ENCODE assay signal across 18 cellular contexts in genomic region chr2:241952816-241953215, GRCh38.
DNase-seq lines count a peak whose midpoint lies in the region; ATAC-seq and TF ChIP-seq lines count a peak whose summit lies in the region.
"Had no signal": no experiment of that assay in that cellular context is flagged by ENCODE, and none has a peak within 500 bp of the region (broad histone marks: within the 10 kb centered on the region; RNA-seq: fewer than 3 reads in every experiment).

No MANE protein-coding gene starts in this region.

- no peaks in the 10 kb centered on the region for H3K27me3 Mint-ChIP-seq in activated naive CD4-positive, alpha-beta T cell treated with anti-CD3 and anti-CD28 coated beads for 36 hours (ENCODE audit: low read depth)

- intact Hi-C loops in cardiac septum (cut with DNase I), result no loop called here
- intact Hi-C loops in heart left ventricle (cut with DNase I), result no loop called here
- intact Hi-C loops in posterior vena cava (cut with DNase I), result no loop called here
- intact Hi-C loops in psoas muscle (cut with DNase I), result no loop called here
- intact Hi-C loops in activated naive CD4-positive, alpha-beta T cell treated with anti-CD3 and anti-CD28 coated beads for 36 hours (cut with micrococcal nuclease), result no loop called here

- no peak for TF ChIP-seq POLR2A in heart left ventricle (IDR thresholded peaks at IDR 0.05)

- no peaks in the 10 kb centered on the region for H3K36me3 Mint-ChIP-seq in activated naive CD4-positive, alpha-beta T cell treated with anti-CD3 and anti-CD28 coated beads for 36 hours (ENCODE audit: low read depth)

- no peak overlapping the region for H3K4me3 Mint-ChIP-seq in activated naive CD4-positive, alpha-beta T cell treated with anti-CD3 and anti-CD28 coated beads for 36 hours
- H3K4me3 Mint-ChIP-seq: CD8-positive, alpha-beta memory T cell had no signal

- H3K36me3 ChIP-seq in heart left ventricle, result no peaks in the 10 kb centered on the region
- H3K36me3 ChIP-seq in psoas muscle (ENCODE audit: insufficient read depth in 1 of 2, low read depth in 1 of 2), result no peaks in the 10 kb centered on the region

- WGBS in heart left ventricle, 4 donors, result 75 to 91% (median 81%) methylated on average over 9 to 16 of the region's 16 CpGs
- 83 to 87% (median 86%) methylated on average over 16 of the region's 16 CpGs for WGBS in psoas muscle, 3 donors

- H3K27ac ChIP-seq in heart left ventricle (no peak overlapping the region), psoas muscle (no peak overlapping the region)
- H3K27ac ChIP-seq: BLaER1, GM23248 had no signal

- H3K4me1 Mint-ChIP-seq in activated naive CD4-positive, alpha-beta T cell treated with anti-CD3 and anti-CD28 coated beads for 36 hours (ENCODE audit: low read depth), result peaks cover 7% of the 10 kb centered on the region

- peaks cover 0 to 8% (median 0%) of the 10 kb centered on the region in 12 donors for H3K4me1 ChIP-seq in heart left ventricle
- H3K4me1 ChIP-seq in psoas muscle, result no peaks in the 10 kb centered on the region

- no peak for ATAC-seq in heart left ventricle
- ATAC-seq in psoas muscle, result no peak
- ATAC-seq in HG03354 (IDR thresholded peaks at IDR 0.05; ENCODE audit: poor library complexity, severe bottlenecking, unreplicated experiment), result no peak
- ATAC-seq: GM12878 had no signal

- TF ChIP-seq CTCF in heart left ventricle (IDR thresholded peaks at IDR 0.05), result no peak
- no peak for TF ChIP-seq CTCF in psoas muscle (IDR thresholded peaks at IDR 0.05)

- no peak overlapping the region for H3K27ac Mint-ChIP-seq in activated naive CD4-positive, alpha-beta T cell treated with anti-CD3 and anti-CD28 coated beads for 36 hours

- H3K27me3 ChIP-seq in heart left ventricle (peaks cover 0 to 24% (median 0%) of the 10 kb centered on the region in 9 donors), psoas muscle (ENCODE audit: insufficient read depth in 3 of 3, low read length in 2 of 3) (peaks cover 0 to 23% (median 4%) of the 10 kb centered on the region in 3 donors)
- H3K27me3 ChIP-seq: BLaER1 had no signal

- no peaks in the 10 kb centered on the region for H3K9me3 Mint-ChIP-seq in activated naive CD4-positive, alpha-beta T cell treated with anti-CD3 and anti-CD28 coated beads for 36 hours
- H3K9me3 Mint-ChIP-seq: CD8-positive, alpha-beta memory T cell had no signal

- H3K9me3 ChIP-seq in heart left ventricle, result no peaks in the 10 kb centered on the region
- no peaks in the 10 kb centered on the region for H3K9me3 ChIP-seq in psoas muscle

- CTCF ChIA-PET in activated naive CD4-positive, alpha-beta T cell treated with anti-CD3 and anti-CD28 coated beads for 36 hours (lab: Charles Lee), result interaction anchor here (2.4 kb wide), 1 partner anchor 11 kb away, joined by 6 read pairs; no protein-coding TSS in a partner anchor

- H3K4me3 ChIP-seq in heart left ventricle (no peak overlapping the region), psoas muscle (no peak overlapping the region)
- H3K4me3 ChIP-seq: BLaER1, GM12878, GM23248 had no signal

- DNase-seq in cardiac septum (ENCODE audit: low spot score) (peak; percentile 73), heart left ventricle (no peak), mesenteric fat pad (ENCODE audit: low spot score) (peak; percentile 69), posterior vena cava (ENCODE audit: low spot score) (peak; percentile 81), psoas muscle (no peak)
- no peak for DNase-seq in activated naive CD4-positive, alpha-beta T cell treated with anti-CD3 and anti-CD28 coated beads for 36 hours
- DNase-seq: 8988T, COR-L47, DMS 273 treated with DMSO at 0.1 percent for 48 hours, DMS53, DND-41, EL, GM23248, HCEC 1CT had no signal

Comparison
In these comparisons a context has a peak if more than half of its experiments do, and no peak if none do; other contexts are left out.
1. DNase-seq: peak in cardiac septum (single experiment), mesenteric fat pad (single experiment) and posterior vena cava (single experiment); none in heart left ventricle (0 of 5), psoas muscle (0 of 2) and activated naive CD4-positive, alpha-beta T cell treated with anti-CD3 and anti-CD28 coated beads for 36 hours (single experiment).